19 cellular contexts compared by ENCODE assay signal in the genomic region with DNA sequence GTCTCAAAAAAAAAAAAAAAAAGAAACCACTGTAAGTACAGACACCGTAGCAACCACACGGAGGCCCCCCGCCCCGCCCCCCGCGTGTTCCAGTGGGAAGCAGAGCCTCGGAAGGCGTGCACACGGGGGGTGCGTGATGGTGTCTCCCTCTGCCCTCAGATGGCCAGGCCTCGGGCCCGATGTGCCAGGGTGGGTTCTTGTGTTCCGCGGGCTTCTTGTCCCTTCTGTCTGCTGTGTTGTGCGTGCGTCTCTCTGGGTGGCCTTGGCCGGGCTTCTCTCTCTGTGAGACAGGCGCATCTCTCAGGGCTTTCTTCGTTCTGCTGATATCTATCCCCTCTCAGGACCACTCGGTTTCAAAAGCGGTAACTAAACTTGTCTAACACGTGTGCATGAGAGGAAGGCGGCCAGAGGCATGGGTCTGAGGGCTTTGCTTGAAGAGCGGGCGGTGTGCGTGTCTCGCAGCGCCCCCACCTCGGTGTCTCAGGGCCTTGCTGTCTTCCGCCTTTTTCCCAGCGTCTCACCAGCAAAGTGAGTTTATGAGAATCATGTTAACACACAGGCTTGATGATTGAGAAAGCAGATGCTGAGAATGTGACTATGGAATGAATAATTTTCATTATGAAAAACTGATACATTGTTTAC. TPM values are rescaled to one million over a fixed set of nuclear protein-coding genes. Genes with fewer than 3 reads are reported as not detected.
DNase-seq lines count a peak whose midpoint lies in the region; ATAC-seq and TF ChIP-seq lines count a peak whose summit lies in the region.
"Had no signal": no experiment of that assay in that cellular context is flagged by ENCODE, and none has a peak within 500 bp of the region (broad histone marks: within the 10 kb centered on the region; RNA-seq: fewer than 3 reads in every experiment).

No MANE protein-coding gene starts in this region.

- peaks cover 94% of the 10 kb centered on the region for H3K79me2 ChIP-seq in neural progenitor cell (ENCODE audit: low read depth)

- DNase-seq in cardiac muscle cell (ENCODE audit: low read depth in 1 of 2, low spot score in 1 of 2) (no peak), Right ventricle myocardium inferior (ENCODE audit: missing footprints) (no peak), endothelial cell (ENCODE audit: low spot score) (no peak), neural progenitor cell (ENCODE audit: low spot score) (no peak), GDM1 (lab: John Stamatoyannopoulos, UW) (no peak), cardiac septum (ENCODE audit: low spot score) (no peak)
- DNase-seq: activated B cell treated with CpG ODN at 0.5 μM for 24 hours; activated naive CD4-positive, alpha-beta T cell treated with anti-CD3 and anti-CD28 coated beads, Interleukin-2, amount 50 U/mL, for 16 hours; activated T-cell treated with anti-CD3 and anti-CD28 coated beads, Interleukin-2, amount 50 U/mL, for 48 hours; BE2C; effector CD4-positive, alpha-beta T cell; gastrocnemius medialis; kidney glomerular epithelial cell; MM.1S; SJCRH30 had no signal

- H2AFZ ChIP-seq in neural progenitor cell (replicated peaks), result no peak overlapping the region

- H3K9me3 ChIP-seq in cardiac muscle cell (ENCODE audit: low read depth) (no peaks in the 10 kb centered on the region), neural progenitor cell (ENCODE audit: low read depth) (no peaks in the 10 kb centered on the region)
- H3K9me3 ChIP-seq: ascending aorta, BE2C, gastrocnemius medialis, SJCRH30 had no signal

- H3K27me3 ChIP-seq in cardiac muscle cell (no peaks in the 10 kb centered on the region), neural progenitor cell (no peaks in the 10 kb centered on the region)
- H3K27me3 ChIP-seq: ascending aorta, BE2C, gastrocnemius medialis, SJCRH30 had no signal

- H3K9me3 Mint-ChIP-seq in endothelial cell (ENCODE audit: unreplicated experiment), result no peaks in the 10 kb centered on the region
- H3K9me3 Mint-ChIP-seq in neural progenitor cell, result peaks cover 15% of the 10 kb centered on the region
- H3K9me3 Mint-ChIP-seq: activated B cell treated with CpG ODN at 0.5 μM for 24 hours had no signal

- H3F3A ChIP-seq in neural progenitor cell (ENCODE audit: low read depth), result peaks cover 6% of the 10 kb centered on the region

- peak overlapping the region; percentile 60 for H3K27ac ChIP-seq in cardiac muscle cell
- H3K27ac ChIP-seq in neural progenitor cell, result no peak overlapping the region
- H3K27ac ChIP-seq: ascending aorta, gastrocnemius medialis, SJCRH30 had no signal

- peaks cover 11% of the 10 kb centered on the region for H3K27me3 Mint-ChIP-seq in endothelial cell (ENCODE audit: unreplicated experiment)
- no peaks in the 10 kb centered on the region for H3K27me3 Mint-ChIP-seq in neural progenitor cell (ENCODE audit: insufficient read depth, low read depth)
- H3K27me3 Mint-ChIP-seq: activated B cell treated with CpG ODN at 0.5 μM for 24 hours had no signal

- H3K4me3 ChIP-seq in cardiac muscle cell, result no peak overlapping the region
- no peak overlapping the region for H3K4me3 ChIP-seq in neural progenitor cell
- H3K4me3 ChIP-seq: ascending aorta, gastrocnemius medialis, SJCRH30 had no signal

- H3K36me3 Mint-ChIP-seq in endothelial cell (ENCODE audit: low read depth, unreplicated experiment) (peaks cover 14% of the 10 kb centered on the region), neural progenitor cell (peaks cover 34% of the 10 kb centered on the region)

- no peak overlapping the region for H3K9ac ChIP-seq in neural progenitor cell

- TF ChIP-seq CTCF in cardiac muscle cell (IDR thresholded peaks at IDR 0.05; ENCODE audit: low read depth, low read length) (no peak), endothelial cell (IDR thresholded peaks at IDR 0.05; ENCODE audit: unreplicated experiment) (no peak), neural progenitor cell (IDR thresholded peaks at IDR 0.05) (no peak)

- ATAC-seq in Right ventricle myocardium inferior, result no peak
- no peak for ATAC-seq in activated CD4-positive, CD25-positive, alpha-beta regulatory T cell treated with anti-CD3 and anti-CD28 coated beads, Interleukin-2, amount 50 U/mL, for 24 hours
- no peak for ATAC-seq in GM18861 (IDR thresholded peaks at IDR 0.05; ENCODE audit: unreplicated experiment)
- ATAC-seq: esophagus mucosa, gastrocnemius medialis had no signal

- H4K20me1 ChIP-seq in neural progenitor cell (ENCODE audit: low read depth), result peaks cover 79% of the 10 kb centered on the region

- H3K36me3 ChIP-seq in cardiac muscle cell (no peaks in the 10 kb centered on the region), neural progenitor cell (no peaks in the 10 kb centered on the region)
- H3K36me3 ChIP-seq: ascending aorta, BE2C, gastrocnemius medialis, SJCRH30 had no signal

- H3K4me3 Mint-ChIP-seq in endothelial cell (ENCODE audit: unreplicated experiment) (peak overlapping the region; percentile 65), neural progenitor cell (no peak overlapping the region)
- H3K4me3 Mint-ChIP-seq: activated B cell treated with CpG ODN at 0.5 μM for 24 hours had no signal

- H3K4me1 ChIP-seq in cardiac muscle cell (ENCODE audit: low read depth) (peaks cover 49% of the 10 kb centered on the region), neural progenitor cell (peaks cover 27% of the 10 kb centered on the region)
- H3K4me1 ChIP-seq: ascending aorta had no signal

- H3K4me1 Mint-ChIP-seq in endothelial cell (ENCODE audit: unreplicated experiment), result peaks cover 79% of the 10 kb centered on the region
- H3K4me1 Mint-ChIP-seq in neural progenitor cell, result peaks cover 49% of the 10 kb centered on the region

- no peak overlapping the region for H3K4me2 ChIP-seq in neural progenitor cell

- intact Hi-C loops in Right ventricle myocardium inferior (cut with DNase I), result no loop called here
- intact Hi-C loops in cardiac septum (cut with DNase I), result no loop called here

- no peak overlapping the region for H3K27ac Mint-ChIP-seq in endothelial cell (ENCODE audit: unreplicated experiment)
- peak overlapping the region; percentile 34 for H3K27ac Mint-ChIP-seq in neural progenitor cell
- H3K27ac Mint-ChIP-seq: activated B cell treated with CpG ODN at 0.5 μM for 24 hours had no signal

RNA-seq across cellular contexts. Expression of a gene that starts 12.6 kb away (rescaled TPM):
- total RNA-seq in cardiac muscle cell (25.2 and 42.9 TPM in 2 replicates), Right ventricle myocardium inferior (89.9 TPM), endothelial cell (ENCODE audit: unreplicated experiment) (211 TPM), neural progenitor cell (ENCODE audit: low replicate concordance) (12.6 and 17.6 TPM in 2 replicates), cardiac septum (96.5 TPM)
- 38.0 and 55.7 TPM in 2 replicates for polyA plus RNA-seq in cardiac muscle cell
